Comparison of ENCODE assay signal across 8 cellular contexts in the genomic region with DNA sequence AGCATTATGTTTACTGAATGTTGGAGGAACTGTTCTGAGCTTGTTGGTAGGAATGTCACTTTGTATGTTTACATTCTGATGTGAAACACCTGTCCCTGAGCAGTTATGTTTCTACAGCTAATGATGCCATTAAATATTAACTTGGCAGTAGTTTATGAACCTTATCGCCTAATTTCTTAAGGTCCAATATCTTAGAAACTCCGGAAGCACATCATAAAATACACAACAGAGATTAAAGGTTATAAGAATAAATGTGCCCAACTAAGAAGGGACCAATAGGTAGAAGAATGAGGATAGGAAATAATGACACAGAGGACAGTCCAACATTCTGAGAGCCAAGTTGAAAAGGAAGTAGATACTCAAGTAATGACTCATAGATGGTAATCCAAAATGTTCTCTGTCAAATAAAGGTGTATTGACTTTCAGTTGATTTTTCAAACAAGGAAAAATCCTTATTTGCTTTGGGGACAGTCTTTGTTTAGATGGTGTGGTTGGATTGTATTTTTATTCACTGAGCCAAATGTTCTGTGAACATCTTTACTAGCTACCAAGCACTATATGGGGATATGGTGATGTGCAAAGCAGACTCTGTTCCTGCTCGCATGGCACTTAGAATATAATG. TPM values are rescaled to one million over a fixed set of nuclear protein-coding genes. Genes with fewer than 3 reads are reported as not detected.
DNase-seq lines count a peak whose midpoint lies in the region; ATAC-seq and TF ChIP-seq lines count a peak whose summit lies in the region.

No MANE protein-coding gene starts in this region.

- POLR2A ChIA-PET in T-cell (lab: Charles Lee), result interaction anchor here in 1 of 2 donors (0.5 kb wide), 1 partner anchor 9 kb away, joined by 10 read pairs; no protein-coding TSS in a partner anchor

- no peak overlapping the region for H3K4me3 ChIP-seq in transverse colon

- CTCF ChIA-PET in T-cell (lab: Charles Lee), result interaction anchor here in 1 of 2 donors (1.0 kb wide), 1 partner anchor 120 kb away, joined by 3 read pairs; no protein-coding TSS in a partner anchor

- peaks cover 0 to 31% (median 22%) of the 10 kb centered on the region in 4 donors for H3K4me1 ChIP-seq in transverse colon

- H3K27me3 ChIP-seq in transverse colon, result no peaks in the 10 kb centered on the region

- H3K27me3 Mint-ChIP-seq in T-cell, result no peaks in the 10 kb centered on the region

- H3K27ac Mint-ChIP-seq in T-cell, result no peak overlapping the region

- no peak for TF ChIP-seq EP300 in transverse colon (IDR thresholded peaks at IDR 0.05; ENCODE audit: low read depth)

- intact Hi-C loops in transverse colon (cut with DNase I; ENCODE audit: low total_unique reads), result no loop called here

- no peaks in the 10 kb centered on the region for H3K9me3 Mint-ChIP-seq in T-cell

- peak overlapping the region; percentile 10 to 60 (median 28) for H3K27ac ChIP-seq in transverse colon

- peaks cover 60 to 69% (median 65%) of the 10 kb centered on the region in 3 donors for H3K4me1 Mint-ChIP-seq in T-cell

- TF ChIP-seq CTCF in GM13976 (IDR thresholded peaks at IDR 0.05; ENCODE audit: borderline replicate concordance, control extremely low read depth, extremely low read depth, insufficient read depth, missing control alignments) (no peak), transverse colon (IDR thresholded peaks at IDR 0.05) (no peak)

- WGBS in transverse colon (ENCODE audit: low coverage in 1 of 2), 2 donors, result 43 to 63% methylated on average over 1 to 3 of the region's 3 CpGs

- in situ Hi-C loops in GM13976 (cut with MboI; ENCODE audit: low sequenced_read_pairs, unreplicated experiment) (no loop called here), transverse colon (cut with MboI; ENCODE audit: low pct_ligation_motif_present in 1 of 4, low pct_unique_long_range_greater_than_20kb in 1 of 4, low sequenced_read_pairs in 3 of 4) (no loop called here)

- ATAC-seq in HG02610 (IDR thresholded peaks at IDR 0.05; ENCODE audit: unreplicated experiment) (peak; percentile 67), T-cell (replicated peaks in 1 of 4) (no peak)

- TF ChIP-seq POLR2A in erythroblast (IDR thresholded peaks at IDR 0.05; ENCODE audit: low read length) (no peak), transverse colon (IDR thresholded peaks at IDR 0.05) (no peak)

- H3K36me3 Mint-ChIP-seq in T-cell, result peaks cover 41% of the 10 kb centered on the region

- DNase-seq in GM13976 (ENCODE audit: low spot score), result peak; percentile 49
- DNase-seq in NCI-H69 (lab: John Stamatoyannopoulos, UW), result peak; percentile 36
- DNase-seq in erythroblast (lab: John Stamatoyannopoulos, UW), result peak; percentile 3 to 25
- no peak for DNase-seq in transverse colon
- DNase-seq in T-cell, result no peak
- DNase-seq in globus pallidus (ENCODE audit: low spot score), result no peak
- DNase-seq in T1000 (lab: John Stamatoyannopoulos, UW), result no peak

- H3K9me3 ChIP-seq in transverse colon, result no peaks in the 10 kb centered on the region

- H3K36me3 ChIP-seq in transverse colon, result no peaks in the 10 kb centered on the region

- no peak overlapping the region for H3K4me3 Mint-ChIP-seq in T-cell

RNA-seq across cellular contexts. Expression of a gene that starts 31.9 kb away (rescaled TPM):
- total RNA-seq in transverse colon (10 to 100 TPM; 47.2 to 86.4 (median 60.0) TPM), T-cell (10 to 100 TPM; 32.0 to 67.3 (median 38.0) TPM)

Comparison
In these comparisons a context has a peak if more than half of its experiments do, and no peak if none do; other contexts are left out.
1. DNase-seq: peak in GM13976 (single experiment), NCI-H69 (single experiment) and erythroblast (2 of 2); none in transverse colon (single experiment), T-cell (0 of 34), globus pallidus (single experiment) and T1000 (single experiment).